ENCODE assay signal across 8 cellular contexts in the genomic region with DNA sequence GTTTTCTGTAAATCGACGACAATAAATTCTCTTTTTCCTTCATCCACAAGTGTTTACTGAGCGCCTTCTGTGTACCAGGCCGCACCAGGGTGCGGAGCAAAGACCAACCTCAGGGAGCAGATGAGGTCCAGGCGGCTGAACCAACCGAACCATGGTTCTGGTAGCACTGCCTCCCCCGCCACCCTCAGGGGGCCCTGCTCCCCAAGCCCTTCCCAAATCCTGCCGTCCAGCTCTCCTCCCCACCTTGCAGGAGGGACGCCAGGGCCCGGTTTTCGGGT. TPM values are rescaled to one million over a fixed set of nuclear protein-coding genes. Genes with fewer than 3 reads are reported as not detected.
DNase-seq lines count a peak whose midpoint lies in the region; ATAC-seq and TF ChIP-seq lines count a peak whose summit lies in the region.

No MANE protein-coding gene starts in this region.

- ATAC-seq in left cardiac atrium (no peak), HG03439 (IDR thresholded peaks at IDR 0.05; ENCODE audit: unreplicated experiment) (no peak)

- TF ChIP-seq CTCF in left ventricle myocardium inferior (IDR thresholded peaks at IDR 0.05; ENCODE audit: borderline replicate concordance) (no peak), cardiac fibroblast (IDR thresholded peaks at IDR 0.05; ENCODE audit: low read depth, low read length) (no peak), GM10266 (IDR thresholded peaks at IDR 0.05; ENCODE audit: control insufficient read depth, insufficient read depth, low read depth, missing control alignments) (no peak)

- no peak for DNase-seq in left ventricle myocardium inferior
- DNase-seq in left cardiac atrium: no peak
- no peak for DNase-seq in cardiac fibroblast (ENCODE audit: low read depth in 2 of 2)
- no peak for DNase-seq in GM10266 (ENCODE audit: extremely low spot score)
- DNase-seq in G401 (ENCODE audit: low spot score): no peak
- no peak for DNase-seq in NCI-H2081 treated with DMSO at 0.1 percent for 48 hours (lab: John Stamatoyannopoulos, UW)

- H3K27ac ChIP-seq in left ventricle myocardium inferior (replicated peaks): no peak overlapping the region

- H3K36me3 ChIP-seq in left ventricle myocardium inferior: no peaks in the 10 kb centered on the region

- in situ Hi-C loops in G401 (cut with HindIII; ENCODE audit: low sequenced_read_pairs): no loop called here

- intact Hi-C loops in left ventricle myocardium inferior (cut with micrococcal nuclease): no loop called here
- intact Hi-C loops in left cardiac atrium (cut with DNase I): no loop called here

- H3K4me1 ChIP-seq in left ventricle myocardium inferior (peaks cover 34% of the 10 kb centered on the region), mononuclear cell (ENCODE audit: insufficient read depth, low read length) (peaks cover 17% of the 10 kb centered on the region)

- H3K27me3 ChIP-seq in left ventricle myocardium inferior (ENCODE audit: low read depth): peaks cover 27% of the 10 kb centered on the region
- H3K27me3 ChIP-seq in mononuclear cell (ENCODE audit: insufficient read depth, low read length): peaks cover 8% of the 10 kb centered on the region

- H3K4me3 ChIP-seq in left ventricle myocardium inferior (peak overlapping the region; percentile 74), cardiac fibroblast (replicated peaks in 1 of 2; ENCODE audit: low read depth in 2 of 2, low read length in 2 of 2) (peak overlapping the region; percentile 64 to 69), mononuclear cell (ENCODE audit: low read length) (peak overlapping the region; percentile 8)

- H3K9me3 ChIP-seq in left ventricle myocardium inferior (replicated peaks): no peaks in the 10 kb centered on the region
- no peaks in the 10 kb centered on the region for H3K9me3 ChIP-seq in mononuclear cell (ENCODE audit: low read depth, low read length)

RNA-seq across cellular contexts. Expression of gene RNF225, which starts 5.1 kb away (rescaled TPM):
- total RNA-seq in left ventricle myocardium inferior (not detected), left cardiac atrium (not detected), mononuclear cell (0.42 TPM)
- total RNA-seq in G401 (2014; rRNA removed; shearing (Covaris generic)): not detected in 2 replicates

RNA-seq across cellular contexts. Expression of gene ZNF584, which starts 7.9 kb away (rescaled TPM):
- 16.8 TPM for total RNA-seq in left ventricle myocardium inferior
- 10 to 100 TPM; 13.2 to 25.0 TPM for total RNA-seq in left cardiac atrium
- total RNA-seq in mononuclear cell: 1.3 TPM
- total RNA-seq in G401 (2014; rRNA removed; shearing (Covaris generic)): 25.8 and 60.2 TPM in 2 replicates

RNA-seq across cellular contexts. Expression of gene RPS5, which starts 13.5 kb away (rescaled TPM):
- total RNA-seq in left ventricle myocardium inferior (496 TPM), left cardiac atrium (100 to 1,000 TPM; 572 to 598 TPM), mononuclear cell (1,513 TPM)
- 2,081 and 2,975 TPM in 2 replicates for total RNA-seq in G401 (2014; rRNA removed; shearing (Covaris generic))

RNA-seq across cellular contexts. Expression of gene ZNF837, which starts 19.7 kb away (rescaled TPM):
- total RNA-seq in left ventricle myocardium inferior (0.19 TPM), left cardiac atrium (under 1 TPM; 0.44 to 0.53 TPM), mononuclear cell (0.84 TPM)
- total RNA-seq in G401 (2014; rRNA removed; shearing (Covaris generic)): 9.2 and 9.6 TPM in 2 replicates

RNA-seq across cellular contexts. Expression of gene ZNF497, which starts 38.0 kb away (rescaled TPM):
- 0.41 TPM for total RNA-seq in left ventricle myocardium inferior
- under 1 TPM; 0.37 to 0.41 TPM for total RNA-seq in left cardiac atrium
- 0.31 TPM for total RNA-seq in mononuclear cell
- 1.2 and 4.7 TPM in 2 replicates for total RNA-seq in G401 (2014; rRNA removed; shearing (Covaris generic))

Comparison
In these comparisons a context has a peak if more than half of its experiments do, and no peak if none do; other contexts are left out.
1. H3K4me3 ChIP-seq: peak in every context shown above with its lines; median percentile 74 in left ventricle myocardium inferior; 66 in cardiac fibroblast; 8 in mononuclear cell.